In genomic region chr9:3500044-3500443, GRCh38 we compare ENCODE assay signal across 19 cellular contexts. TPM values are rescaled to one million over a fixed set of nuclear protein-coding genes. Genes with fewer than 3 reads are reported as not detected.
DNase-seq lines count a peak whose midpoint lies in the region; FAIRE-seq and TF ChIP-seq lines count a peak whose summit lies in the region.
"Had no signal": no experiment of that assay in that cellular context is flagged by ENCODE, and none has a peak within 500 bp of the region (broad histone marks: within the 10 kb centered on the region; RNA-seq: fewer than 3 reads in every experiment).

No MANE protein-coding gene starts in this region.

- H3K27ac ChIP-seq in neural progenitor cell, result peak overlapping the region; percentile 87
- H3K27ac ChIP-seq in adrenal gland, result no peak overlapping the region
- H3K27ac ChIP-seq: esophagus muscularis mucosa, ovary had no signal

- H3K9me3 Mint-ChIP-seq in neural progenitor cell, result peaks cover 9% of the 10 kb centered on the region
- H3K9me3 Mint-ChIP-seq: activated CD4-positive, alpha-beta memory T cell treated with anti-CD3 and anti-CD28 coated beads, Interleukin-2, amount 10 ng/mL, durations not matched to agents 7 days and 5 days; activated naive CD8-positive, alpha-beta T cell treated with anti-CD3 and anti-CD28 coated beads, Interleukin-2, amount 50 U/mL, for 24 hours; immature natural killer cell had no signal

- H3K4me3 ChIP-seq in GM12865 (ENCODE audit: low read depth, low read length) (peak overlapping the region; percentile 7; the same call in 1 of the 2 replicates), neural progenitor cell (no peak overlapping the region), adrenal gland (no peak overlapping the region)
- H3K4me3 ChIP-seq: esophagus muscularis mucosa, ovary had no signal

- H3K4me2 ChIP-seq in neural progenitor cell, result peak overlapping the region; percentile 4

- no peak overlapping the region for H3K9ac ChIP-seq in neural progenitor cell

- H3K79me2 ChIP-seq in neural progenitor cell (ENCODE audit: low read depth), result peaks cover 83% of the 10 kb centered on the region

- peaks cover 31% of the 10 kb centered on the region for H3F3A ChIP-seq in neural progenitor cell (ENCODE audit: low read depth)

- H3K4me3 Mint-ChIP-seq in neural progenitor cell, result peak overlapping the region; percentile 1
- H3K4me3 Mint-ChIP-seq: activated CD4-positive, alpha-beta memory T cell treated with anti-CD3 and anti-CD28 coated beads, Interleukin-2, amount 10 ng/mL, durations not matched to agents 7 days and 5 days; activated naive CD8-positive, alpha-beta T cell treated with anti-CD3 and anti-CD28 coated beads, Interleukin-2, amount 50 U/mL, for 24 hours; immature natural killer cell had no signal

- no peaks in the 10 kb centered on the region for H3K9me3 ChIP-seq in neural progenitor cell (ENCODE audit: low read depth)
- no peaks in the 10 kb centered on the region for H3K9me3 ChIP-seq in adrenal gland (replicated peaks in 1 of 3)
- H3K9me3 ChIP-seq: esophagus muscularis mucosa, ovary had no signal

- TF ChIP-seq CTCF in GM12865 (IDR thresholded peaks at IDR 0.05; ENCODE audit: insufficient read depth, low read depth, low read length, missing control alignments) (no peak), neural progenitor cell (IDR thresholded peaks at IDR 0.05) (no peak), adrenal gland (IDR thresholded peaks at IDR 0.05) (no peak)

- H3K4me1 ChIP-seq in neural progenitor cell, result peaks cover 51% of the 10 kb centered on the region
- H3K4me1 ChIP-seq in adrenal gland (replicated peaks in 1 of 2), result peaks cover 4 to 7% of the 10 kb centered on the region in 2 donors

- intact Hi-C loops in adrenal gland (cut with DNase I), result no loop called here

- H3K27me3 Mint-ChIP-seq in neural progenitor cell (ENCODE audit: insufficient read depth, low read depth), result no peaks in the 10 kb centered on the region
- H3K27me3 Mint-ChIP-seq: activated CD4-positive, alpha-beta memory T cell treated with anti-CD3 and anti-CD28 coated beads, Interleukin-2, amount 10 ng/mL, durations not matched to agents 7 days and 5 days; activated naive CD8-positive, alpha-beta T cell treated with anti-CD3 and anti-CD28 coated beads, Interleukin-2, amount 50 U/mL, for 24 hours had no signal

- peak overlapping the region; percentile 82 for H3K27ac Mint-ChIP-seq in neural progenitor cell
- H3K27ac Mint-ChIP-seq: activated CD4-positive, alpha-beta memory T cell treated with anti-CD3 and anti-CD28 coated beads, Interleukin-2, amount 10 ng/mL, durations not matched to agents 7 days and 5 days; activated naive CD8-positive, alpha-beta T cell treated with anti-CD3 and anti-CD28 coated beads, Interleukin-2, amount 50 U/mL, for 24 hours; immature natural killer cell had no signal

- H3K36me3 ChIP-seq in neural progenitor cell (peaks cover 11% of the 10 kb centered on the region), adrenal gland (replicated peaks in 1 of 2) (no peaks in the 10 kb centered on the region)
- H3K36me3 ChIP-seq: esophagus muscularis mucosa, ovary had no signal

- no peak overlapping the region for H2AFZ ChIP-seq in neural progenitor cell (replicated peaks)

- 87 to 96% (median 88%) methylated on average over 4 of the region's 4 CpGs for WGBS in adrenal gland, 4 donors

- peak; percentile 36 for DNase-seq in GM12865 (ENCODE audit: low read depth)
- DNase-seq in GM19239 (ENCODE audit: insufficient read length, low spot score), result no peak
- DNase-seq in OCI-M1 (lab: John Stamatoyannopoulos, UW), result peak; percentile 97
- DNase-seq in neural progenitor cell (ENCODE audit: low spot score), result peak; percentile 26
- DNase-seq in NCI-H526 treated with DMSO at 0.1 percent for 48 hours (lab: John Stamatoyannopoulos, UW), result no peak
- no peak for DNase-seq in adrenal gland
- no peak for DNase-seq in DMS153 (lab: John Stamatoyannopoulos, UW)
- DNase-seq: activated CD4-positive, alpha-beta memory T cell treated with anti-CD3 and anti-CD28 coated beads, Interleukin-2, amount 10 ng/mL, durations not matched to agents 7 days and 5 days; activated naive CD8-positive, alpha-beta T cell treated with anti-CD3 and anti-CD28 coated beads, Interleukin-2, amount 50 U/mL, for 24 hours; activated T-cell treated with anti-CD3 and anti-CD28 coated beads, Interleukin-2, amount 50 U/mL, for 48 hours; AML-193; COR-L47; immature natural killer cell; NCI-H1417 treated with DMSO at 0.1 percent for 48 hours; NCI-H2171; ovary; stimulated activated CD4-positive, alpha-beta T cell treated with anti-CD3 and anti-CD28 coated beads, Interleukin-4, amount 100 ng/mL, for 1 hour had no signal

- H3K27me3 ChIP-seq in neural progenitor cell (no peaks in the 10 kb centered on the region), adrenal gland (no peaks in the 10 kb centered on the region)
- H3K27me3 ChIP-seq: esophagus muscularis mucosa, ovary had no signal

- no peaks in the 10 kb centered on the region for H4K20me1 ChIP-seq in neural progenitor cell (ENCODE audit: low read depth)

- FAIRE-seq in GM19239 (lab: Jason Lieb, UNC), result peak; percentile 72
- FAIRE-seq: urothelium cell line had no signal

- peaks cover 15% of the 10 kb centered on the region for H3K36me3 Mint-ChIP-seq in neural progenitor cell
- H3K36me3 Mint-ChIP-seq: immature natural killer cell had no signal

- TF ChIP-seq POLR2A in adrenal gland (IDR thresholded peaks at IDR 0.05), result no peak

- peaks cover 53% of the 10 kb centered on the region for H3K4me1 Mint-ChIP-seq in neural progenitor cell

RNA-seq across cellular contexts. Expression of gene RFX3, which starts 25.8 kb away (rescaled TPM):
- total RNA-seq in neural progenitor cell (ENCODE audit: low replicate concordance) (24.8 and 39.6 TPM in 2 replicates), adrenal gland (10 to 100 TPM in 2 of 8 donors, 1 to 10 TPM in 6; 3.1 to 14.2 (median 6.2) TPM)
- 1 to 10 TPM; 1.4 to 2.5 (median 1.9) TPM for polyA plus RNA-seq in adrenal gland

Comparison
In these comparisons a context has a peak if more than half of its experiments do, and no peak if none do; other contexts are left out.
1. DNase-seq: peak in GM12865 (single experiment), OCI-M1 (single experiment) and neural progenitor cell (single experiment); none in GM19239 (single experiment), NCI-H526 treated with DMSO at 0.1 percent for 48 hours (single experiment), adrenal gland (0 of 7) and DMS153 (single experiment).